Comparison of ENCODE assay signal across 1 cellular context in the genomic region with DNA sequence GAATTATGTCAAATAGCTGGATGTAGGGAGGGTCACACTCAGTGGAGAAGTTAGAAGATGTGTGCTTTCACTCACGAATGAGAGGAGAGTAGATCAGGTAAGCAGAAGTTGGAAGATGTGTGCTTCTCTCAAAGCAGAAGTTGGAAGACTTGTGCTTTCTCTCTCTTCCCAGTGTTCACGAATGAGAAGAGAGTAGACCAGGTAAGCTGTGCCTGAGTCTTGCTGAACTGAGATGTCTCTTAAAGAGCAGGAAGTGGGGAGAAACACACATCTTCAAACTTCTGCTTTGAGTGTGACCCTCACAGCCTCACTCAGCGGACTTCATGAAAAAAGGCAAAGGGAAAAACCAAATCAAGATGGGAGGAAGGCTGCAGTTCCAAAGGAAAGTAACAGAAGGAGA.
TF ChIP-seq lines count a peak whose summit lies in the region.

No MANE protein-coding gene starts in this region.

TF ChIP-seq in H1, 55 proteins besides CTCF, POLR2A, EP300 and RAD21 (continued from another document):
- TF ChIP-seq, protein P1, sequence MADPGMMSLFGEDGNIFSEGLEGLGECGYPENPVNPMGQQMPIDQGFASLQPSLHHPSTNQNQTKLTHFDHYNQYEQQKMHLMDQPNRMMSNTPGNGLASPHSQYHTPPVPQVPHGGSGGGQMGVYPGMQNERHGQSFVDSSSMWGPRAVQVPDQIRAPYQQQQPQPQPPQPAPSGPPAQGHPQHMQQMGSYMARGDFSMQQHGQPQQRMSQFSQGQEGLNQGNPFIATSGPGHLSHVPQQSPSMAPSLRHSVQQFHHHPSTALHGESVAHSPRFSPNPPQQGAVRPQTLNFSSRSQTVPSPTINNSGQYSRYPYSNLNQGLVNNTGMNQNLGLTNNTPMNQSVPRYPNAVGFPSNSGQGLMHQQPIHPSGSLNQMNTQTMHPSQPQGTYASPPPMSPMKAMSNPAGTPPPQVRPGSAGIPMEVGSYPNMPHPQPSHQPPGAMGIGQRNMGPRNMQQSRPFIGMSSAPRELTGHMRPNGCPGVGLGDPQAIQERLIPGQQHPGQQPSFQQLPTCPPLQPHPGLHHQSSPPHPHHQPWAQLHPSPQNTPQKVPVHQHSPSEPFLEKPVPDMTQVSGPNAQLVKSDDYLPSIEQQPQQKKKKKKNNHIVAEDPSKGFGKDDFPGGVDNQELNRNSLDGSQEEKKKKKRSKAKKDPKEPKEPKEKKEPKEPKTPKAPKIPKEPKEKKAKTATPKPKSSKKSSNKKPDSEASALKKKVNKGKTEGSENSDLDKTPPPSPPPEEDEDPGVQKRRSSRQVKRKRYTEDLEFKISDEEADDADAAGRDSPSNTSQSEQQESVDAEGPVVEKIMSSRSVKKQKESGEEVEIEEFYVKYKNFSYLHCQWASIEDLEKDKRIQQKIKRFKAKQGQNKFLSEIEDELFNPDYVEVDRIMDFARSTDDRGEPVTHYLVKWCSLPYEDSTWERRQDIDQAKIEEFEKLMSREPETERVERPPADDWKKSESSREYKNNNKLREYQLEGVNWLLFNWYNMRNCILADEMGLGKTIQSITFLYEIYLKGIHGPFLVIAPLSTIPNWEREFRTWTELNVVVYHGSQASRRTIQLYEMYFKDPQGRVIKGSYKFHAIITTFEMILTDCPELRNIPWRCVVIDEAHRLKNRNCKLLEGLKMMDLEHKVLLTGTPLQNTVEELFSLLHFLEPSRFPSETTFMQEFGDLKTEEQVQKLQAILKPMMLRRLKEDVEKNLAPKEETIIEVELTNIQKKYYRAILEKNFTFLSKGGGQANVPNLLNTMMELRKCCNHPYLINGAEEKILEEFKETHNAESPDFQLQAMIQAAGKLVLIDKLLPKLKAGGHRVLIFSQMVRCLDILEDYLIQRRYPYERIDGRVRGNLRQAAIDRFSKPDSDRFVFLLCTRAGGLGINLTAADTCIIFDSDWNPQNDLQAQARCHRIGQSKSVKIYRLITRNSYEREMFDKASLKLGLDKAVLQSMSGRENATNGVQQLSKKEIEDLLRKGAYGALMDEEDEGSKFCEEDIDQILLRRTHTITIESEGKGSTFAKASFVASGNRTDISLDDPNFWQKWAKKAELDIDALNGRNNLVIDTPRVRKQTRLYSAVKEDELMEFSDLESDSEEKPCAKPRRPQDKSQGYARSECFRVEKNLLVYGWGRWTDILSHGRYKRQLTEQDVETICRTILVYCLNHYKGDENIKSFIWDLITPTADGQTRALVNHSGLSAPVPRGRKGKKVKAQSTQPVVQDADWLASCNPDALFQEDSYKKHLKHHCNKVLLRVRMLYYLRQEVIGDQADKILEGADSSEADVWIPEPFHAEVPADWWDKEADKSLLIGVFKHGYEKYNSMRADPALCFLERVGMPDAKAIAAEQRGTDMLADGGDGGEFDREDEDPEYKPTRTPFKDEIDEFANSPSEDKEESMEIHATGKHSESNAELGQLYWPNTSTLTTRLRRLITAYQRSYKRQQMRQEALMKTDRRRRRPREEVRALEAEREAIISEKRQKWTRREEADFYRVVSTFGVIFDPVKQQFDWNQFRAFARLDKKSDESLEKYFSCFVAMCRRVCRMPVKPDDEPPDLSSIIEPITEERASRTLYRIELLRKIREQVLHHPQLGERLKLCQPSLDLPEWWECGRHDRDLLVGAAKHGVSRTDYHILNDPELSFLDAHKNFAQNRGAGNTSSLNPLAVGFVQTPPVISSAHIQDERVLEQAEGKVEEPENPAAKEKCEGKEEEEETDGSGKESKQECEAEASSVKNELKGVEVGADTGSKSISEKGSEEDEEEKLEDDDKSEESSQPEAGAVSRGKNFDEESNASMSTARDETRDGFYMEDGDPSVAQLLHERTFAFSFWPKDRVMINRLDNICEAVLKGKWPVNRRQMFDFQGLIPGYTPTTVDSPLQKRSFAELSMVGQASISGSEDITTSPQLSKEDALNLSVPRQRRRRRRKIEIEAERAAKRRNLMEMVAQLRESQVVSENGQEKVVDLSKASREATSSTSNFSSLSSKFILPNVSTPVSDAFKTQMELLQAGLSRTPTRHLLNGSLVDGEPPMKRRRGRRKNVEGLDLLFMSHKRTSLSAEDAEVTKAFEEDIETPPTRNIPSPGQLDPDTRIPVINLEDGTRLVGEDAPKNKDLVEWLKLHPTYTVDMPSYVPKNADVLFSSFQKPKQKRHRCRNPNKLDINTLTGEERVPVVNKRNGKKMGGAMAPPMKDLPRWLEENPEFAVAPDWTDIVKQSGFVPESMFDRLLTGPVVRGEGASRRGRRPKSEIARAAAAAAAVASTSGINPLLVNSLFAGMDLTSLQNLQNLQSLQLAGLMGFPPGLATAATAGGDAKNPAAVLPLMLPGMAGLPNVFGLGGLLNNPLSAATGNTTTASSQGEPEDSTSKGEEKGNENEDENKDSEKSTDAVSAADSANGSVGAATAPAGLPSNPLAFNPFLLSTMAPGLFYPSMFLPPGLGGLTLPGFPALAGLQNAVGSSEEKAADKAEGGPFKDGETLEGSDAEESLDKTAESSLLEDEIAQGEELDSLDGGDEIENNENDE (IDR thresholded peaks at IDR 0.05; ENCODE audit: insufficient replicate concordance, low read length) = no peak
- TF ChIP-seq, protein P2, sequence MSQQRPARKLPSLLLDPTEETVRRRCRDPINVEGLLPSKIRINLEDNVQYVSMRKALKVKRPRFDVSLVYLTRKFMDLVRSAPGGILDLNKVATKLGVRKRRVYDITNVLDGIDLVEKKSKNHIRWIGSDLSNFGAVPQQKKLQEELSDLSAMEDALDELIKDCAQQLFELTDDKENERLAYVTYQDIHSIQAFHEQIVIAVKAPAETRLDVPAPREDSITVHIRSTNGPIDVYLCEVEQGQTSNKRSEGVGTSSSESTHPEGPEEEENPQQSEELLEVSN (IDR thresholded peaks at IDR 0.05) = no peak
- no peak for TF ChIP-seq EZH2 (IDR thresholded peaks at IDR 0.05; ENCODE audit: low read depth, low read length, severe bottlenecking)
- no peak for TF ChIP-seq JUN (IDR thresholded peaks at IDR 0.05; ENCODE audit: low read depth, low read length)
- no peak for TF ChIP-seq TEAD4 (IDR thresholded peaks at IDR 0.05; ENCODE audit: low read depth, low read length)
- no peak for TF ChIP-seq YY1 (IDR thresholded peaks at IDR 0.05; ENCODE audit: low read depth, low read length)
- TF ChIP-seq ASH2L (IDR thresholded peaks at IDR 0.05; ENCODE audit: low read length) = no peak
- no peak for TF ChIP-seq KDM4A (IDR thresholded peaks at IDR 0.05; ENCODE audit: low read depth, low read length, severe bottlenecking)
- no peak for TF ChIP-seq SIN3A (conservative IDR thresholded peaks at IDR 0.05 in 1 of 2, IDR thresholded peaks at IDR 0.05 in 1 of 2; ENCODE audit: low read depth in 1 of 2, low read length in 2 of 2)
- no peak for TF ChIP-seq JUND (IDR thresholded peaks at IDR 0.05; ENCODE audit: low read length)
- no peak for TF ChIP-seq SP1 (IDR thresholded peaks at IDR 0.05; ENCODE audit: low read depth, low read length)
- no peak for TF ChIP-seq BRCA1 (IDR thresholded peaks at IDR 0.05; ENCODE audit: low read depth, low read length)
- no peak for TF ChIP-seq SUZ12 (IDR thresholded peaks at IDR 0.05; ENCODE audit: low read length)
